In the genomic region with DNA sequence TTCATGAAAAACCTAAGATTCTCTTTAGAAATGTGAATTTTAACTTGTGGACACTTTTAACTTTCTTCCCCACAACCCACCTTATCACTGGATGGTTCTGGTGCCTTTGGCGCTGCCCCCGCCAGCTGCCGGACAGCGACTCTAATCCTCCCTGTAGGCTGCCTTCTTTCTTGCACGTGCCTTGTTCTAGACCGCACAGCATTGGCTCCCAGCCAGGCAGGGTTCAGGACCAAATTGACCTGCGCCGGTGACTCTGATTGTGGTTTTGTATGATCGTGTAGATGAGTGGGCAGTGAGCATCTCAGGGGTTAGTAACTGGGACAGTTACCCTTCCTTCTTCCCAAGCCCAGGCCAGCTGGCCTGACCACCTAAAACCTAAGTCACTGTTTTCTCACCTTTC, we compare ENCODE assay signal across 13 cellular contexts.
"Had no signal": no experiment of that assay in that cellular context is flagged by ENCODE, and none has a peak within 500 bp of the region (broad histone marks: within the 10 kb centered on the region; RNA-seq: fewer than 3 reads in every experiment).

No MANE protein-coding gene starts in this region.

- H3K27me3 ChIP-seq: breast epithelium, neutrophil, vagina had no signal

- H3K79me2 ChIP-seq: parathyroid adenoma had no signal

- H3K9ac ChIP-seq: parathyroid adenoma had no signal

- H3K9me3 Mint-ChIP-seq: activated naive CD8-positive, alpha-beta T cell treated with anti-CD3 and anti-CD28 coated beads for 36 hours; activated T-helper 1 cell treated with anti-CD3 and anti-CD28 coated beads, Interleukin-12 subunit alpha, Interleukin-12 subunit beta, Interleukin-2, Interleukin-4 antibody, amounts not matched to agents 30 ng/mL and 10 ng/mL and 1 ng/mL, durations not matched to agents 14 hours and 24 hours and 36 hours; naive B cell; stimulated activated effector memory CD8-positive, alpha-beta T cell treated with anti-CD3 and anti-CD28 coated beads, Interleukin-12 subunit alpha, Interleukin-12 subunit beta, amount 100 ng/mL, for 72 hours; T-helper 2 cell treated with Interferon-gamma antibody and Interleukin-4, amounts not matched to agents 5 μg/mL and 100 μg/mL, for 36 hours had no signal

- H3K9me3 ChIP-seq: breast epithelium, lower lobe of right lung, neutrophil, vagina had no signal

- ATAC-seq: lower lobe of right lung; stimulated activated effector memory CD8-positive, alpha-beta T cell treated with anti-CD3 and anti-CD28 coated beads, Interleukin-12 subunit alpha, Interleukin-12 subunit beta, amount 100 ng/mL, for 72 hours had no signal

- DNase-seq: activated CD4-positive, alpha-beta T cell treated with anti-CD3 and anti-CD28 coated beads, Interleukin-2, amount 50 U/mL, for 1 hour; activated naive CD8-positive, alpha-beta T cell treated with anti-CD3 and anti-CD28 coated beads for 36 hours; cerebellar nuclear complex; hypothalamus; lower lobe of right lung; naive B cell had no signal

- H3K27ac ChIP-seq: breast epithelium, lower lobe of right lung, neutrophil, parathyroid adenoma had no signal

- H3K36me3 ChIP-seq: breast epithelium, lower lobe of right lung, neutrophil, vagina had no signal

- H3K4me1 ChIP-seq: parathyroid adenoma had no signal

- H3K4me1 Mint-ChIP-seq: stimulated activated effector memory CD8-positive, alpha-beta T cell treated with anti-CD3 and anti-CD28 coated beads, Interleukin-12 subunit alpha, Interleukin-12 subunit beta, amount 100 ng/mL, for 72 hours had no signal

- H3K27ac Mint-ChIP-seq: activated naive CD8-positive, alpha-beta T cell treated with anti-CD3 and anti-CD28 coated beads for 36 hours; activated T-helper 1 cell treated with anti-CD3 and anti-CD28 coated beads, Interleukin-12 subunit alpha, Interleukin-12 subunit beta, Interleukin-2, Interleukin-4 antibody, amounts not matched to agents 30 ng/mL and 10 ng/mL and 1 ng/mL, durations not matched to agents 14 hours and 24 hours and 36 hours; stimulated activated effector memory CD8-positive, alpha-beta T cell treated with anti-CD3 and anti-CD28 coated beads, Interleukin-12 subunit alpha, Interleukin-12 subunit beta, amount 100 ng/mL, for 72 hours; T-helper 2 cell treated with Interferon-gamma antibody and Interleukin-4, amounts not matched to agents 5 μg/mL and 100 μg/mL, for 36 hours had no signal

- H3K4me3 Mint-ChIP-seq: activated naive CD8-positive, alpha-beta T cell treated with anti-CD3 and anti-CD28 coated beads for 36 hours; activated T-helper 1 cell treated with anti-CD3 and anti-CD28 coated beads, Interleukin-12 subunit alpha, Interleukin-12 subunit beta, Interleukin-2, Interleukin-4 antibody, amounts not matched to agents 30 ng/mL and 10 ng/mL and 1 ng/mL, durations not matched to agents 14 hours and 24 hours and 36 hours; naive B cell; stimulated activated effector memory CD8-positive, alpha-beta T cell treated with anti-CD3 and anti-CD28 coated beads, Interleukin-12 subunit alpha, Interleukin-12 subunit beta, amount 100 ng/mL, for 72 hours; T-helper 2 cell treated with Interferon-gamma antibody and Interleukin-4, amounts not matched to agents 5 μg/mL and 100 μg/mL, for 36 hours had no signal

- H3K27me3 Mint-ChIP-seq: activated naive CD8-positive, alpha-beta T cell treated with anti-CD3 and anti-CD28 coated beads for 36 hours; naive B cell had no signal

- H3K4me3 ChIP-seq: breast epithelium, lower lobe of right lung, vagina had no signal

- H3K36me3 Mint-ChIP-seq: activated naive CD8-positive, alpha-beta T cell treated with anti-CD3 and anti-CD28 coated beads for 36 hours; naive B cell; stimulated activated effector memory CD8-positive, alpha-beta T cell treated with anti-CD3 and anti-CD28 coated beads, Interleukin-12 subunit alpha, Interleukin-12 subunit beta, amount 100 ng/mL, for 72 hours had no signal
